ENCODE assay signal across 23 cellular contexts in genomic region chr16:49795513-49795912, GRCh38.
"Had no signal": no experiment of that assay in that cellular context is flagged by ENCODE, and none has a peak within 500 bp of the region (broad histone marks: within the 10 kb centered on the region; RNA-seq: fewer than 3 reads in every experiment).

No MANE protein-coding gene starts in this region.

- H3K36me3 ChIP-seq: gastrocnemius medialis, lower lobe of right lung, neutrophil, sigmoid colon, stomach, thyroid gland had no signal

- H3K27me3 ChIP-seq: gastrocnemius medialis, neutrophil, sigmoid colon, stomach, thyroid gland had no signal

- H3K36me3 Mint-ChIP-seq: naive thymus-derived CD8-positive, alpha-beta T cell; stimulated activated effector memory CD8-positive, alpha-beta T cell treated with anti-CD3 and anti-CD28 coated beads, Interleukin-12 subunit alpha, Interleukin-12 subunit beta, amount 100 ng/mL, for 72 hours; type B pancreatic cell had no signal

- H3K9me3 Mint-ChIP-seq: naive thymus-derived CD8-positive, alpha-beta T cell; nephron progenitor cell; stimulated activated effector memory CD8-positive, alpha-beta T cell treated with anti-CD3 and anti-CD28 coated beads, Interleukin-12 subunit alpha, Interleukin-12 subunit beta, amount 100 ng/mL, for 72 hours; type B pancreatic cell had no signal

- H2AFZ ChIP-seq: parathyroid adenoma had no signal

- H3K4me1 Mint-ChIP-seq: naive thymus-derived CD8-positive, alpha-beta T cell; stimulated activated effector memory CD8-positive, alpha-beta T cell treated with anti-CD3 and anti-CD28 coated beads, Interleukin-12 subunit alpha, Interleukin-12 subunit beta, amount 100 ng/mL, for 72 hours had no signal

- H3K9ac ChIP-seq: parathyroid adenoma had no signal

- H3K4me3 Mint-ChIP-seq: naive thymus-derived CD8-positive, alpha-beta T cell; nephron progenitor cell; stimulated activated effector memory CD8-positive, alpha-beta T cell treated with anti-CD3 and anti-CD28 coated beads, Interleukin-12 subunit alpha, Interleukin-12 subunit beta, amount 100 ng/mL, for 72 hours; type B pancreatic cell had no signal

- H3K9me3 ChIP-seq: gastrocnemius medialis, lower lobe of right lung, neutrophil, sigmoid colon, stomach, thyroid gland had no signal

- H3K27me3 Mint-ChIP-seq: progenitor cell of endocrine pancreas, type B pancreatic cell had no signal

- H3K27ac Mint-ChIP-seq: naive thymus-derived CD8-positive, alpha-beta T cell; nephron progenitor cell; stimulated activated effector memory CD8-positive, alpha-beta T cell treated with anti-CD3 and anti-CD28 coated beads, Interleukin-12 subunit alpha, Interleukin-12 subunit beta, amount 100 ng/mL, for 72 hours had no signal

- H3K4me3 ChIP-seq: coronary artery, gastrocnemius medialis, lower lobe of right lung, sigmoid colon, stomach, thyroid gland had no signal

- DNase-seq: dermis blood vessel endothelial cell; effector CD4-positive, alpha-beta T cell; foreskin fibroblast; gastrocnemius medialis; head of caudate nucleus; left ventricle myocardium superior; lower lobe of right lung; naive thymus-derived CD8-positive, alpha-beta T cell; nephron progenitor cell; right cardiac atrium; sigmoid colon; stimulated activated CD4-positive, alpha-beta T cell treated with anti-CD3 and anti-CD28 coated beads, Interleukin-2, amount 100 ng/mL, for 24 hours; stimulated activated CD4-positive, alpha-beta T cell treated with anti-CD3 and anti-CD28 coated beads, Interleukin-4, amount 100 ng/mL, for 24 hours; stimulated activated naive CD4-positive, alpha-beta T cell treated with Interleukin-2 at 50 U/mL for 16 hours; stomach; thyroid gland had no signal

- H3K4me1 ChIP-seq: lower lobe of right lung, parathyroid adenoma, sigmoid colon, stomach had no signal

- H3K27ac ChIP-seq: coronary artery, epithelial cell of prostate, gastrocnemius medialis, lower lobe of right lung, neutrophil, parathyroid adenoma, sigmoid colon, stomach, thyroid gland had no signal
